Comparison of ENCODE assay signal across 1 cellular context in the genomic region with DNA sequence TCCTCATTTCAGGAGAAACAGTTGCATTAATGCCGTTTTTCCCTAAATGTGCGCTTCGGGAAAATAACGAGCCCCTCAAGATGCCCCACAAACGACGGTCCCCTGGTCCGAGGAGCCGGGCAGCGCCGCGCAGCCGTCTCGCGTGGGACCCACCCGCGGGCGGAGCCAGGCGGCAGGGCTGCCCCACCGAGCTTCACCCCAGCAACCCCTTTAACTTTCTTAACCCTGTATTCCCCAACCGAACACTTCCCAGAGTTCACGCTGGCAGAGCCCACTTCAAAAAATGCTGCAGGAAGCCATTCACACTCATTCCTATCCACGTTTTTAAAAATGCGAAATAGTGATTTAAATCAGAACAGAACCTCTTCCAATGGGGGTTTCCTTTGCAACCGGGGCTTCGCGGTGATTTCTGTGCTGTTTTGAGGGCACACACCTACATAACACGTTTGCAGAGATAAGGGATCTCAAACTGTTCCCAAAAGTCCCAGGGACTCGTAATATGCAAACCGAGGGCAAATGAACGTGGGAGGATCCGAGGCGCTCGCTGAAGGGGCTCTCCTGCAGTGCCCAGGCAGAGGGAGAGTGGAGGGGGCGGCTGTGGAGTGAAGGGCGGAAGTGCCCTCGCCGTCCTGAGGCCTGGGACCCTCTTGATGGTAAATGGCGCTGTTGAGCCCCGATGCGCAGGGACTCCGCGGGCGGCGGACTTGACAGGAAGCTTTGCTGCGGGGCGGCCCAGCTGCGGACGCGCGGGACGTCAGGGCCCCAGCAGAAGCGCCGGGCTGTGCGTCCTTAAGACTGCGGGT.
TF ChIP-seq lines count a peak whose summit lies in the region.

No MANE protein-coding gene starts in this region.

TF ChIP-seq in HepG2, 621 proteins besides CTCF, POLR2A, EP300 and RAD21 (continued from another document):
- TF ChIP-seq, protein P1, sequence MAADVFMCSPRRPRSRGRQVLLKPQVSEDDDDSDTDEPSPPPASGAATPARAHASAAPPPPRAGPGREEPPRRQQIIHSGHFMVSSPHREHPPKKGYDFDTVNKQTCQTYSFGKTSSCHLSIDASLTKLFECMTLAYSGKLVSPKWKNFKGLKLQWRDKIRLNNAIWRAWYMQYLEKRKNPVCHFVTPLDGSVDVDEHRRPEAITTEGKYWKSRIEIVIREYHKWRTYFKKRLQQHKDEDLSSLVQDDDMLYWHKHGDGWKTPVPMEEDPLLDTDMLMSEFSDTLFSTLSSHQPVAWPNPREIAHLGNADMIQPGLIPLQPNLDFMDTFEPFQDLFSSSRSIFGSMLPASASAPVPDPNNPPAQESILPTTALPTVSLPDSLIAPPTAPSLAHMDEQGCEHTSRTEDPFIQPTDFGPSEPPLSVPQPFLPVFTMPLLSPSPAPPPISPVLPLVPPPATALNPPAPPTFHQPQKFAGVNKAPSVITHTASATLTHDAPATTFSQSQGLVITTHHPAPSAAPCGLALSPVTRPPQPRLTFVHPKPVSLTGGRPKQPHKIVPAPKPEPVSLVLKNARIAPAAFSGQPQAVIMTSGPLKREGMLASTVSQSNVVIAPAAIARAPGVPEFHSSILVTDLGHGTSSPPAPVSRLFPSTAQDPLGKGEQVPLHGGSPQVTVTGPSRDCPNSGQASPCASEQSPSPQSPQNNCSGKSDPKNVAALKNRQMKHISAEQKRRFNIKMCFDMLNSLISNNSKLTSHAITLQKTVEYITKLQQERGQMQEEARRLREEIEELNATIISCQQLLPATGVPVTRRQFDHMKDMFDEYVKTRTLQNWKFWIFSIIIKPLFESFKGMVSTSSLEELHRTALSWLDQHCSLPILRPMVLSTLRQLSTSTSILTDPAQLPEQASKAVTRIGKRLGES (CRISPR knock-in tag; IDR thresholded peaks at IDR 0.05; ENCODE audit: borderline replicate concordance): no peak
- no peak for TF ChIP-seq ZNF850 (CRISPR knock-in tag; conservative IDR thresholded peaks at IDR 0.05)
- TF ChIP-seq, protein P2, sequence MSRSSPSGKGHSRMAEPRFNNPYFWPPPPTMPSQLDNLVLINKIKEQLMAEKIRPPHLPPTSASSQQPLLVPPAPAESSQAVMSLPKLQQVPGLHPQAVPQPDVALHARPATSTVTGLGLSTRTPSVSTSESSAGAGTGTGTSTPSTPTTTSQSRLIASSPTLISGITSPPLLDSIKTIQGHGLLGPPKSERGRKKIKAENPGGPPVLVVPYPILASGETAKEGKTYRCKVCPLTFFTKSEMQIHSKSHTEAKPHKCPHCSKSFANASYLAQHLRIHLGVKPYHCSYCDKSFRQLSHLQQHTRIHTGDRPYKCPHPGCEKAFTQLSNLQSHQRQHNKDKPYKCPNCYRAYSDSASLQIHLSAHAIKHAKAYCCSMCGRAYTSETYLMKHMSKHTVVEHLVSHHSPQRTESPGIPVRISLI (CRISPR knock-in tag; IDR thresholded peaks at IDR 0.05; ENCODE audit: borderline replicate concordance): no peak
- no peak for TF ChIP-seq ZNF776 (CRISPR knock-in tag; IDR thresholded peaks at IDR 0.05)
- no peak for TF ChIP-seq ZNF761 (CRISPR knock-in tag; conservative IDR thresholded peaks at IDR 0.05)
- no peak for TF ChIP-seq ZNF333 (CRISPR knock-in tag; IDR thresholded peaks at IDR 0.05; ENCODE audit: borderline replicate concordance)
- TF ChIP-seq, protein P3, sequence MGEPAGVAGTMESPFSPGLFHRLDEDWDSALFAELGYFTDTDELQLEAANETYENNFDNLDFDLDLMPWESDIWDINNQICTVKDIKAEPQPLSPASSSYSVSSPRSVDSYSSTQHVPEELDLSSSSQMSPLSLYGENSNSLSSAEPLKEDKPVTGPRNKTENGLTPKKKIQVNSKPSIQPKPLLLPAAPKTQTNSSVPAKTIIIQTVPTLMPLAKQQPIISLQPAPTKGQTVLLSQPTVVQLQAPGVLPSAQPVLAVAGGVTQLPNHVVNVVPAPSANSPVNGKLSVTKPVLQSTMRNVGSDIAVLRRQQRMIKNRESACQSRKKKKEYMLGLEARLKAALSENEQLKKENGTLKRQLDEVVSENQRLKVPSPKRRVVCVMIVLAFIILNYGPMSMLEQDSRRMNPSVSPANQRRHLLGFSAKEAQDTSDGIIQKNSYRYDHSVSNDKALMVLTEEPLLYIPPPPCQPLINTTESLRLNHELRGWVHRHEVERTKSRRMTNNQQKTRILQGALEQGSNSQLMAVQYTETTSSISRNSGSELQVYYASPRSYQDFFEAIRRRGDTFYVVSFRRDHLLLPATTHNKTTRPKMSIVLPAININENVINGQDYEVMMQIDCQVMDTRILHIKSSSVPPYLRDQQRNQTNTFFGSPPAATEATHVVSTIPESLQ (CRISPR knock-in tag; conservative IDR thresholded peaks at IDR 0.05): no peak
- peak; percentile 26; the same call in 1 of the 2 replicates for TF ChIP-seq ZFY (CRISPR knock-in tag; IDR thresholded peaks at IDR 0.05)
- no peak for TF ChIP-seq U2AF1 (optimal IDR thresholded peaks at IDR 0.05; ENCODE audit: low read depth, low read length)
- no peak for TF ChIP-seq GFI1 (CRISPR knock-in tag; IDR thresholded peaks at IDR 0.05; ENCODE audit: borderline replicate concordance)
- no peak for TF ChIP-seq ZNF800 (CRISPR knock-in tag; IDR thresholded peaks at IDR 0.05)
- TF ChIP-seq, protein P4, sequence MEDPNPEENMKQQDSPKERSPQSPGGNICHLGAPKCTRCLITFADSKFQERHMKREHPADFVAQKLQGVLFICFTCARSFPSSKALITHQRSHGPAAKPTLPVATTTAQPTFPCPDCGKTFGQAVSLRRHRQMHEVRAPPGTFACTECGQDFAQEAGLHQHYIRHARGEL (CRISPR knock-in tag; IDR thresholded peaks at IDR 0.05): no peak
- peak; percentile 53 for TF ChIP-seq ETV5 (CRISPR knock-in tag; IDR thresholded peaks at IDR 0.05; ENCODE audit: borderline replicate concordance)
- TF ChIP-seq ZMYM3 (CRISPR knock-in tag; IDR thresholded peaks at IDR 0.05): no peak
- no peak for TF ChIP-seq KLF15 (CRISPR knock-in tag; IDR thresholded peaks at IDR 0.05; ENCODE audit: borderline replicate concordance)
- TF ChIP-seq LCORL (IDR thresholded peaks at IDR 0.05): no peak
- TF ChIP-seq LCORL (CRISPR knock-in tag; IDR thresholded peaks at IDR 0.05): 0 out of 2 replicates have a peak, but pooled peaks have one; percentile 20
- peak; percentile 42; the same call in 1 of the 2 replicates for TF ChIP-seq UBTF (CRISPR knock-in tag; IDR thresholded peaks at IDR 0.05)
- no peak for TF ChIP-seq XRCC5 (optimal IDR thresholded peaks at IDR 0.05; ENCODE audit: low read length)
- TF ChIP-seq KDM6A (CRISPR knock-in tag; IDR thresholded peaks at IDR 0.05; ENCODE audit: low read depth): no peak
- TF ChIP-seq, protein P5, sequence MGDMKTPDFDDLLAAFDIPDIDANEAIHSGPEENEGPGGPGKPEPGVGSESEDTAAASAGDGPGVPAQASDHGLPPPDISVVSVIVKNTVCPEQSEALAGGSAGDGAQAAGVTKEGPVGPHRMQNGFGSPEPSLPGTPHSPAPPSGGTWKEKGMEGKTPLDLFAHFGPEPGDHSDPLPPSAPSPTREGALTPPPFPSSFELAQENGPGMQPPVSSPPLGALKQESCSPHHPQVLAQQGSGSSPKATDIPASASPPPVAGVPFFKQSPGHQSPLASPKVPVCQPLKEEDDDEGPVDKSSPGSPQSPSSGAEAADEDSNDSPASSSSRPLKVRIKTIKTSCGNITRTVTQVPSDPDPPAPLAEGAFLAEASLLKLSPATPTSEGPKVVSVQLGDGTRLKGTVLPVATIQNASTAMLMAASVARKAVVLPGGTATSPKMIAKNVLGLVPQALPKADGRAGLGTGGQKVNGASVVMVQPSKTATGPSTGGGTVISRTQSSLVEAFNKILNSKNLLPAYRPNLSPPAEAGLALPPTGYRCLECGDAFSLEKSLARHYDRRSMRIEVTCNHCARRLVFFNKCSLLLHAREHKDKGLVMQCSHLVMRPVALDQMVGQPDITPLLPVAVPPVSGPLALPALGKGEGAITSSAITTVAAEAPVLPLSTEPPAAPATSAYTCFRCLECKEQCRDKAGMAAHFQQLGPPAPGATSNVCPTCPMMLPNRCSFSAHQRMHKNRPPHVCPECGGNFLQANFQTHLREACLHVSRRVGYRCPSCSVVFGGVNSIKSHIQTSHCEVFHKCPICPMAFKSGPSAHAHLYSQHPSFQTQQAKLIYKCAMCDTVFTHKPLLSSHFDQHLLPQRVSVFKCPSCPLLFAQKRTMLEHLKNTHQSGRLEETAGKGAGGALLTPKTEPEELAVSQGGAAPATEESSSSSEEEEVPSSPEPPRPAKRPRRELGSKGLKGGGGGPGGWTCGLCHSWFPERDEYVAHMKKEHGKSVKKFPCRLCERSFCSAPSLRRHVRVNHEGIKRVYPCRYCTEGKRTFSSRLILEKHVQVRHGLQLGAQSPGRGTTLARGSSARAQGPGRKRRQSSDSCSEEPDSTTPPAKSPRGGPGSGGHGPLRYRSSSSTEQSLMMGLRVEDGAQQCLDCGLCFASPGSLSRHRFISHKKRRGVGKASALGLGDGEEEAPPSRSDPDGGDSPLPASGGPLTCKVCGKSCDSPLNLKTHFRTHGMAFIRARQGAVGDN (CRISPR knock-in tag; IDR thresholded peaks at IDR 0.05): peak; percentile 58
- no peak for TF ChIP-seq CENPBD1 (CRISPR knock-in tag; IDR thresholded peaks at IDR 0.05; ENCODE audit: borderline replicate concordance, low read depth)
- no peak for TF ChIP-seq ZFP36 (IDR thresholded peaks at IDR 0.05; ENCODE audit: borderline replicate concordance, low read depth, low read length, partially characterized antibody)
- no peak for TF ChIP-seq JUN (CRISPR knock-in tag; IDR thresholded peaks at IDR 0.05)
- no peak for TF ChIP-seq ZNF7 (CRISPR knock-in tag; IDR thresholded peaks at IDR 0.05)
- 0 out of 2 replicates have a peak, but pooled peaks have one; percentile 24 for TF ChIP-seq ZNF607 (CRISPR knock-in tag; IDR thresholded peaks at IDR 0.05; ENCODE audit: borderline replicate concordance)
- TF ChIP-seq KDM2A (CRISPR knock-in tag; IDR thresholded peaks at IDR 0.05; ENCODE audit: borderline replicate concordance, low read depth): peak; percentile 63; the same call in 1 of the 2 replicates
- no peak for TF ChIP-seq ZC3H13 (CRISPR knock-in tag; IDR thresholded peaks at IDR 0.05)
- no peak for TF ChIP-seq ZNF577 (CRISPR knock-in tag; IDR thresholded peaks at IDR 0.05; ENCODE audit: borderline replicate concordance, low read depth)
- no peak for TF ChIP-seq NCOA5 (CRISPR knock-in tag; IDR thresholded peaks at IDR 0.05)
- TF ChIP-seq AKAP8 (CRISPR knock-in tag; IDR thresholded peaks at IDR 0.05): no peak
- TF ChIP-seq ZBTB7B (CRISPR knock-in tag; IDR thresholded peaks at IDR 0.05): peak; percentile 69; the same call in 1 of the 2 replicates
- peak; percentile 44; the same call in 1 of the 2 replicates for TF ChIP-seq ZFX (CRISPR knock-in tag; IDR thresholded peaks at IDR 0.05; ENCODE audit: low read depth)
